Comparison of ENCODE assay signal across 8 cellular contexts in genomic region chr19:41706741-41707501, GRCh38. TPM values are rescaled to one million over a fixed set of nuclear protein-coding genes. Genes with fewer than 3 reads are reported as not detected.
DNase-seq lines count a peak whose midpoint lies in the region; ATAC-seq and TF ChIP-seq lines count a peak whose summit lies in the region.

No MANE protein-coding gene starts in this region.

- H3K4me1 ChIP-seq in mammary epithelial cell (ENCODE audit: insufficient read depth, low read length) = peaks cover 4% of the 10 kb centered on the region

- H4K20me1 ChIP-seq in mammary epithelial cell (ENCODE audit: insufficient read depth, low read length) = no peaks in the 10 kb centered on the region

- no peak overlapping the region for H3K9ac ChIP-seq in mammary epithelial cell (ENCODE audit: insufficient read depth, low read length)

- intact Hi-C loops in mammary epithelial cell (cut with micrococcal nuclease) = loop anchor here (1.0 to 5.0 kb wide), 3 partner anchors 39 to 105 kb away; no protein-coding TSS in a partner anchor

- BruUV-seq in mammary epithelial cell (replicated peaks; lab: Mats Ljungman, UMichigan) = no TSS peak

- DNase-seq in AG09309 (ENCODE audit: low read depth) (no peak), NCI-H2107 treated with DMSO at 0.1 percent for 48 hours (lab: John Stamatoyannopoulos, UW; ENCODE audit: unreplicated experiment) (peak; percentile 52), mammary epithelial cell (peak; percentile 51), left lobe of liver (ENCODE audit: low spot score) (peak; percentile 72)
- DNase-seq in stimulated activated CD8-positive, alpha-beta memory T cell treated with anti-CD3 and anti-CD28 coated beads, Interleukin-2, amount 100 ng/mL, for 1 hour (ENCODE audit: low read depth in 2 of 2) = peak; percentile 19 to 43

- no peaks in the 10 kb centered on the region for H3K36me3 ChIP-seq in mammary epithelial cell (ENCODE audit: insufficient read depth, low read length)

- no peaks in the 10 kb centered on the region for H3K9me3 ChIP-seq in mammary epithelial cell (replicated peaks; ENCODE audit: insufficient read depth, low read length)

- H3K4me2 ChIP-seq in mammary epithelial cell (ENCODE audit: insufficient read depth, low read depth, low read length) = peak overlapping the region; percentile 94

- CTCF ChIA-PET in mammary epithelial cell (lab: Charles Lee; ENCODE audit: low non-redundant PET) = interaction anchor here (0.6 kb wide), 1 partner anchor 793 kb away, joined by 9 read pairs; no protein-coding TSS in a partner anchor

- dilution Hi-C loops in mammary epithelial cell (cut with HindIII; ENCODE audit: low sequenced_read_pairs) = no loop called here

- H3K27me3 ChIP-seq in mammary epithelial cell (ENCODE audit: insufficient read depth, low read length) = no peaks in the 10 kb centered on the region

- 26% methylated on average over 17 of the region's 26 CpGs for WGBS in mammary epithelial cell (ENCODE audit: low coverage, missing lambda C conversion rate)

- peak; percentile 51 for ATAC-seq in GM19351 (IDR thresholded peaks at IDR 0.05; ENCODE audit: unreplicated experiment)
- ATAC-seq in left lobe of liver = peak; percentile 95
- ATAC-seq in GM21717 (IDR thresholded peaks at IDR 0.05; ENCODE audit: unreplicated experiment) = no peak

- no peaks in the 10 kb centered on the region for H3K79me2 ChIP-seq in mammary epithelial cell (ENCODE audit: insufficient read depth, low read length)

- peak overlapping the region; percentile 90 for H2AFZ ChIP-seq in mammary epithelial cell (ENCODE audit: low read depth, low read length)

- H3K27ac ChIP-seq in mammary epithelial cell (ENCODE audit: insufficient read depth, low read depth, low read length) = no peak overlapping the region

- peak; percentile 53 for TF ChIP-seq CTCF in AG09309 (IDR thresholded peaks at IDR 0.05; ENCODE audit: control insufficient read depth, insufficient read depth, low read depth, low read length, missing control alignments)
- peak; percentile 54 for TF ChIP-seq CTCF in WI38 (IDR thresholded peaks at IDR 0.05; ENCODE audit: low read depth, low read length)
- TF ChIP-seq CTCF in mammary epithelial cell (conservative IDR thresholded peaks at IDR 0.05 in 1 of 2, IDR thresholded peaks at IDR 0.05 in 1 of 2; ENCODE audit: extremely low read depth in 1 of 2, insufficient read depth in 1 of 2, low read depth in 1 of 2, low read length in 2 of 2) = peak; percentile 71 to 78

- H3K4me3 ChIP-seq in AG09309 (ENCODE audit: control insufficient read depth, low read depth, low read length) = no peak overlapping the region
- no peak overlapping the region for H3K4me3 ChIP-seq in WI38 (ENCODE audit: low read depth, low read length)
- H3K4me3 ChIP-seq in mammary epithelial cell (replicated peaks in 1 of 3; ENCODE audit: insufficient read depth in 1 of 3, low read depth in 2 of 3, low read length in 3 of 3) = peak overlapping the region in 2 of 3 experiments; percentile 23 to 33

- in situ Hi-C loops in mammary epithelial cell (cut with MboI; ENCODE audit: low sequenced_read_pairs in 2 of 2) = no loop called here

RNA-seq across cellular contexts. Expression of gene CEACAM5, which starts 1.5 kb away (rescaled TPM):
- total RNA-seq in mammary epithelial cell (not detected), left lobe of liver (0.81 TPM)
- polyA plus RNA-seq in mammary epithelial cell = not detected
- not detected for polyA minus RNA-seq in mammary epithelial cell

RNA-seq across cellular contexts. Expression of gene CEACAM7, which starts 18.9 kb away (rescaled TPM):
- total RNA-seq in mammary epithelial cell = not detected
- polyA plus RNA-seq in mammary epithelial cell = not detected
- not detected for polyA minus RNA-seq in mammary epithelial cell
- not detected for total RNA-seq in left lobe of liver

RNA-seq across cellular contexts. Expression of gene CEACAM6, which starts 48.4 kb away (rescaled TPM):
- total RNA-seq in mammary epithelial cell = under 1 TPM; under 0.01 to 0.56 TPM
- polyA plus RNA-seq in mammary epithelial cell = 0.31 TPM
- not detected for polyA minus RNA-seq in mammary epithelial cell
- 0.58 TPM for total RNA-seq in left lobe of liver

Comparison
In these comparisons a context has a peak if more than half of its experiments do, and no peak if none do; other contexts are left out.
1. H3K4me3 ChIP-seq: peak in mammary epithelial cell (2 of 3); none in AG09309 (single experiment) and WI38 (single experiment).
2. Peak in every context shown above with its lines, with median percentiles within 50 percentile points of each other: CTCF ChIP-seq.